ENCODE assay signal across 9 cellular contexts in genomic region chr5:163306421-163306820, GRCh38.
A peak's percentile ranks its signal among the peaks of the same experiment; 100 is the strongest.
DNase-seq lines count a peak whose midpoint lies in the region; ATAC-seq and TF ChIP-seq lines count a peak whose summit lies in the region.
"Had no signal": no experiment of that assay in that cellular context is flagged by ENCODE, and none has a peak within 500 bp of the region (broad histone marks: within the 10 kb centered on the region; RNA-seq: fewer than 3 reads in every experiment).

No MANE protein-coding gene starts in this region.

- no peak for DNase-seq in AG04450 (ENCODE audit: low read depth, low spot score)
- DNase-seq in PC-3, result peak; percentile 57
- DNase-seq in fibroblast of villous mesenchyme (ENCODE audit: low read depth), result no peak
- no peak for DNase-seq in epidermal melanocyte (ENCODE audit: insufficient read length, low spot score)
- no peak for DNase-seq in Right ventricle myocardium inferior (ENCODE audit: missing footprints)
- DNase-seq: activated naive CD4-positive, alpha-beta T cell treated with anti-CD3 and anti-CD28 coated beads, Interleukin-2, amount 50 U/mL, for 16 hours had no signal

- H3K9me2 ChIP-seq in PC-3 (replicated peaks; ENCODE audit: low read length), result no peaks in the 10 kb centered on the region

- no peaks in the 10 kb centered on the region; the same call in 1 of the 2 replicates for H3K9me3 ChIP-seq in AG04450 (ENCODE audit: control insufficient read depth, insufficient read depth, low read length)
- no peaks in the 10 kb centered on the region for H3K9me3 ChIP-seq in PC-3 (ENCODE audit: low read length)

- POLR2A ChIA-PET in AG04450 (lab: Yijun Ruan, JAX) (no interaction called here), PC-3 (lab: Charles Lee; ENCODE audit: unreplicated experiment) (no interaction called here)

- H3K4me2 ChIP-seq in PC-3 (ENCODE audit: low read length), result no peak overlapping the region

- intact Hi-C loops in PC-3 (cut with micrococcal nuclease) (loop anchor here (1.0 to 2.0 kb wide), 2 partner anchors 41 to 102 kb away; no protein-coding TSS in a partner anchor), Right ventricle myocardium inferior (cut with DNase I) (no loop called here)

- TF ChIP-seq CTCF in AG04450 (IDR thresholded peaks at IDR 0.05; ENCODE audit: low read depth, low read length), result 0 out of 2 replicates have a peak, but pooled peaks have one; percentile 14
- TF ChIP-seq CTCF in PC-3 (conservative IDR thresholded peaks at IDR 0.05; ENCODE audit: low read depth, low read length), result peak; percentile 75
- peak; percentile 23 for TF ChIP-seq CTCF in fibroblast of villous mesenchyme (IDR thresholded peaks at IDR 0.05; ENCODE audit: insufficient read depth, low read depth, low read length)

- BruUV-seq in PC-3 (replicated peaks; lab: Mats Ljungman, UMichigan), result no TSS peak

- no peak overlapping the region for H3K4me3 ChIP-seq in AG04450 (ENCODE audit: low read depth, low read length)
- H3K4me3 ChIP-seq in PC-3 (ENCODE audit: low read length), result no peak overlapping the region
- no peak overlapping the region for H3K4me3 ChIP-seq in fibroblast of villous mesenchyme (ENCODE audit: low read depth, low read length)

- no peaks in the 10 kb centered on the region for H3K4me1 ChIP-seq in PC-3 (ENCODE audit: insufficient read depth, low read length)

- no peaks in the 10 kb centered on the region for H4K20me1 ChIP-seq in PC-3 (ENCODE audit: low read length)

- no peak overlapping the region for H3K27ac ChIP-seq in AG04450 (ENCODE audit: low read depth, low read length)
- H3K27ac ChIP-seq in PC-3 (ENCODE audit: low read length), result no peak overlapping the region

- H3K79me2 ChIP-seq in PC-3 (ENCODE audit: low read length), result no peaks in the 10 kb centered on the region

- H3K36me3 ChIP-seq in PC-3 (ENCODE audit: low read depth, low read length), result no peaks in the 10 kb centered on the region

- H2AFZ ChIP-seq in PC-3 (ENCODE audit: low read length), result no peak overlapping the region

- H3K27me3 ChIP-seq in AG04450 (ENCODE audit: control insufficient read depth, insufficient read depth, low read length) (no peaks in the 10 kb centered on the region), PC-3 (ENCODE audit: low read length) (peaks cover 19% of the 10 kb centered on the region; the same call in 1 of the 2 replicates)

- ATAC-seq in GM21576 (IDR thresholded peaks at IDR 0.05; ENCODE audit: unreplicated experiment) (peak; percentile 50), PC-3 (peak; percentile 63), Right ventricle myocardium inferior (no peak), GM21528 (IDR thresholded peaks at IDR 0.05; ENCODE audit: low FRiP score, unreplicated experiment) (no peak), HG02970 (IDR thresholded peaks at IDR 0.05; ENCODE audit: low FRiP score, unreplicated experiment) (no peak)

- CTCF ChIA-PET in AG04450 (lab: Charles Lee) (interaction anchor here (1.0 to 1.6 kb wide), 2 partner anchors 42 to 102 kb away, joined by 4 to 13 read pairs; no protein-coding TSS in a partner anchor), PC-3 (lab: Charles Lee) (interaction anchor here (0.6 to 1.4 kb wide), 4 partner anchors 41 to 226 kb away, joined by 3 to 14 read pairs (median 6); no protein-coding TSS in a partner anchor)

- H3F3A ChIP-seq in PC-3 (ENCODE audit: low read length, unreplicated experiment), result no peaks in the 10 kb centered on the region

- no peak overlapping the region for H3K9ac ChIP-seq in PC-3 (ENCODE audit: low read length)

Comparison
In these comparisons a context has a peak if more than half of its experiments do, and no peak if none do; other contexts are left out.
1. CTCF ChIP-seq: peak in every context shown above with its lines; median percentile 75 in PC-3; 23 in fibroblast of villous mesenchyme; 14 in AG04450.
2. ATAC-seq: peak in GM21576 (single experiment) and PC-3 (single experiment); none in Right ventricle myocardium inferior (single experiment), GM21528 (single experiment) and HG02970 (single experiment).